8 cellular contexts compared by ENCODE assay signal in genomic region chr6:136719280-136720044, GRCh38.
A peak's percentile ranks its signal among the peaks of the same experiment; 100 is the strongest.
DNase-seq lines count a peak whose midpoint lies in the region; ATAC-seq and TF ChIP-seq lines count a peak whose summit lies in the region.
"Had no signal": no experiment of that assay in that cellular context is flagged by ENCODE, and none has a peak within 500 bp of the region (broad histone marks: within the 10 kb centered on the region; RNA-seq: fewer than 3 reads in every experiment).

No MANE protein-coding gene starts in this region.

- H3K9me3 Mint-ChIP-seq in T-helper 1 cell treated with Interleukin-12 subunit alpha and Interleukin-12 subunit beta and Interleukin-4 antibody, amounts not matched to agents 30 μg/mL and 1 μg/mL, for 36 hours = peaks cover 4% of the 10 kb centered on the region
- H3K9me3 Mint-ChIP-seq: neural crest cell had no signal

- H3K9me3 ChIP-seq in parathyroid adenoma (ENCODE audit: control insufficient read depth, low read length) = no peaks in the 10 kb centered on the region

- no peak overlapping the region for H3K4me2 ChIP-seq in parathyroid adenoma (ENCODE audit: low read length)

- no peaks in the 10 kb centered on the region for H3K4me1 ChIP-seq in parathyroid adenoma

- TF ChIP-seq CTCF in parathyroid adenoma (IDR thresholded peaks at IDR 0.05) (no peak), coronary artery (IDR thresholded peaks at IDR 0.05) (no peak)

- no peaks in the 10 kb centered on the region for H3K27me3 Mint-ChIP-seq in T-helper 1 cell treated with Interleukin-12 subunit alpha and Interleukin-12 subunit beta and Interleukin-4 antibody, amounts not matched to agents 30 μg/mL and 1 μg/mL, for 36 hours (ENCODE audit: low read depth)

- ATAC-seq in GM19035 (IDR thresholded peaks at IDR 0.05; ENCODE audit: unreplicated experiment) = peak; percentile 34
- ATAC-seq in HG02759 (IDR thresholded peaks at IDR 0.05; ENCODE audit: unreplicated experiment) = peak; percentile 52

- no peaks in the 10 kb centered on the region for H3K36me3 ChIP-seq in parathyroid adenoma (ENCODE audit: control insufficient read depth, insufficient read depth, low read length)

- peaks cover 20% of the 10 kb centered on the region for H3K36me3 Mint-ChIP-seq in T-helper 1 cell treated with Interleukin-12 subunit alpha and Interleukin-12 subunit beta and Interleukin-4 antibody, amounts not matched to agents 30 μg/mL and 1 μg/mL, for 36 hours (ENCODE audit: low read depth)

- peak overlapping the region; percentile 30 for H3K9ac ChIP-seq in parathyroid adenoma

- H3K4me3 Mint-ChIP-seq in T-helper 1 cell treated with Interleukin-12 subunit alpha and Interleukin-12 subunit beta and Interleukin-4 antibody, amounts not matched to agents 30 μg/mL and 1 μg/mL, for 36 hours = peak overlapping the region; percentile 12
- H3K4me3 Mint-ChIP-seq: neural crest cell had no signal

- H3K4me3 ChIP-seq in parathyroid adenoma (ENCODE audit: low read depth, low read length) = no peak overlapping the region
- H3K4me3 ChIP-seq in coronary artery = no peak overlapping the region

- H3K27me3 ChIP-seq in parathyroid adenoma (ENCODE audit: control insufficient read depth, insufficient read depth, low read length) = no peaks in the 10 kb centered on the region

- no peak for DNase-seq in NCI-H82 (lab: John Stamatoyannopoulos, UW)
- DNase-seq in coronary artery (ENCODE audit: low spot score) = no peak
- no peak for DNase-seq in AG20443 (ENCODE audit: low spot score)

- peaks cover 53% of the 10 kb centered on the region for H3K4me1 Mint-ChIP-seq in T-helper 1 cell treated with Interleukin-12 subunit alpha and Interleukin-12 subunit beta and Interleukin-4 antibody, amounts not matched to agents 30 μg/mL and 1 μg/mL, for 36 hours (ENCODE audit: low read depth)
- H3K4me1 Mint-ChIP-seq: neural crest cell had no signal

- peak overlapping the region; percentile 33 for H3K27ac Mint-ChIP-seq in T-helper 1 cell treated with Interleukin-12 subunit alpha and Interleukin-12 subunit beta and Interleukin-4 antibody, amounts not matched to agents 30 μg/mL and 1 μg/mL, for 36 hours

- H3K27ac ChIP-seq in parathyroid adenoma (no peak overlapping the region), coronary artery (peak overlapping the region in 1 of 2 donors; percentile 19)

- H2AFZ ChIP-seq in parathyroid adenoma = no peak overlapping the region

- H3K79me2 ChIP-seq in parathyroid adenoma = no peaks in the 10 kb centered on the region
